ENCODE assay signal across 14 cellular contexts in the genomic region with DNA sequence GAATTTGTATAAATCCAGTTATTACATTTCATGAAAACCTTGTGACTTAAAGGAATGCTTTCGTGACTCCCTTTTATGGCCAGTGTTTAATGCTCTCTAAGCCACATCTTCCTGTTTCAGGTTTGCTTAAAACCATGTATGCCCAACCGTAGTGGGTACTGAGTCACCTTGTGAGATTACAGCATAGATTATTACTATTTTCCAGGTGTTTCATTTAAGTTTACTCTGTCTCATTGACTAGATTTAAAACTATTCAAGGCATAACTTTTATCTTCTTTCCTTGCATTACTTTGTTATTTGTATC. TPM values are rescaled to one million over a fixed set of nuclear protein-coding genes. Genes with fewer than 3 reads are reported as not detected.
A peak's percentile ranks its signal among the peaks of the same experiment; 100 is the strongest.
DNase-seq lines count a peak whose midpoint lies in the region; ATAC-seq, FAIRE-seq and TF ChIP-seq lines count a peak whose summit lies in the region.
"Had no signal": no experiment of that assay in that cellular context is flagged by ENCODE, and none has a peak within 500 bp of the region (broad histone marks: within the 10 kb centered on the region; RNA-seq: fewer than 3 reads in every experiment).

No MANE protein-coding gene starts in this region.

- H3K4me3 ChIP-seq in KMS-11 (IDR thresholded peaks at IDR 0.05; ENCODE audit: insufficient read depth, low read depth, low read length) (no peak overlapping the region), astrocyte (ENCODE audit: insufficient read depth, low read depth, low read length) (no peak overlapping the region), A673 (ENCODE audit: low read depth, low read length, poor library complexity, severe bottlenecking) (no peak overlapping the region)
- H3K4me3 ChIP-seq: coronary artery, upper lobe of right lung had no signal

- CTCF ChIA-PET in CD4-positive, alpha-beta T cell (lab: Charles Lee) = interaction anchor here (1.7 kb wide), 1 partner anchor 40 kb away, joined by 5 read pairs; the partner anchor contains the start of gene KIF1B
- CTCF ChIA-PET in A673 (lab: Charles Lee) = no interaction called here

- TF ChIP-seq CTCF in CD4-positive, alpha-beta T cell (IDR thresholded peaks at IDR 0.05) = no peak
- TF ChIP-seq CTCF in KMS-11 (conservative IDR thresholded peaks at IDR 0.05; ENCODE audit: low read depth, low read length) = no peak
- no peak for TF ChIP-seq CTCF in astrocyte (IDR thresholded peaks at IDR 0.05; ENCODE audit: insufficient read depth, low read depth, low read length)
- TF ChIP-seq CTCF in A673 (conservative IDR thresholded peaks at IDR 0.05; ENCODE audit: low read depth, low read length) = no peak
- TF ChIP-seq CTCF in omental fat pad (IDR thresholded peaks at IDR 0.05) = no peak

- no peak for DNase-seq in CD4-positive, alpha-beta T cell
- DNase-seq in astrocyte (ENCODE audit: low read depth) (peak; percentile 10), hepatic stellate cell (ENCODE audit: low spot score) (no peak), KG1 (lab: John Stamatoyannopoulos, UW) (no peak), A673 (ENCODE audit: low spot score) (no peak), omental fat pad (ENCODE audit: low spot score) (no peak)
- DNase-seq: hippocampal formation; naive thymus-derived CD4-positive, alpha-beta T cell; NCI-H146; stimulated activated CD4-positive, alpha-beta T cell treated with anti-CD3 and anti-CD28 coated beads, Interleukin-4, amount 100 ng/mL, for 1 hour; upper lobe of right lung had no signal

- no peak overlapping the region for H3K4me3 Mint-ChIP-seq in CD4-positive, alpha-beta T cell
- no peak overlapping the region for H3K4me3 Mint-ChIP-seq in astrocyte (ENCODE audit: unreplicated experiment)

- no peaks in the 10 kb centered on the region for H3K27me3 ChIP-seq in CD4-positive, alpha-beta T cell (ENCODE audit: control insufficient read depth, insufficient read depth, low read length)
- H3K27me3 ChIP-seq in KMS-11 (ENCODE audit: insufficient read depth, low read depth) (no peaks in the 10 kb centered on the region), astrocyte (ENCODE audit: insufficient read depth, low read length) (no peaks in the 10 kb centered on the region), A673 (replicated peaks; ENCODE audit: insufficient read depth, low read depth, low read length, poor library complexity) (no peaks in the 10 kb centered on the region)
- H3K27me3 ChIP-seq: upper lobe of right lung had no signal

- H4K20me1 ChIP-seq in KMS-11 (ENCODE audit: insufficient read depth) (no peaks in the 10 kb centered on the region), astrocyte (ENCODE audit: insufficient read depth, low read length) (no peaks in the 10 kb centered on the region)

- no peaks in the 10 kb centered on the region for H3K9me3 ChIP-seq in CD4-positive, alpha-beta T cell (ENCODE audit: control insufficient read depth, low read length)
- H3K9me3 ChIP-seq in astrocyte (ENCODE audit: insufficient read depth, low read depth, low read length) (no peaks in the 10 kb centered on the region), A673 (ENCODE audit: low read depth, low read length, poor library complexity, severe bottlenecking) (no peaks in the 10 kb centered on the region)
- H3K9me3 ChIP-seq: upper lobe of right lung had no signal

- H3K4me1 ChIP-seq in KMS-11 (ENCODE audit: low read depth, poor library complexity, severe bottlenecking) = peaks cover 28% of the 10 kb centered on the region
- H3K4me1 ChIP-seq in astrocyte (ENCODE audit: insufficient read depth, low read length) = no peaks in the 10 kb centered on the region
- H3K4me1 ChIP-seq in A673 (ENCODE audit: insufficient read depth, low read length, poor library complexity, severe bottlenecking) = no peaks in the 10 kb centered on the region
- H3K4me1 ChIP-seq: upper lobe of right lung had no signal

- no peaks in the 10 kb centered on the region for H3K36me3 ChIP-seq in KMS-11 (ENCODE audit: insufficient read depth)
- peaks cover 22% of the 10 kb centered on the region for H3K36me3 ChIP-seq in astrocyte (ENCODE audit: insufficient read depth, low read length)
- peaks cover 26% of the 10 kb centered on the region for H3K36me3 ChIP-seq in A673 (ENCODE audit: insufficient read depth, low read length, poor library complexity, severe bottlenecking)

- POLR2A ChIA-PET in CD4-positive, alpha-beta T cell (lab: Charles Lee) = no interaction called here
- POLR2A ChIA-PET in A673 (lab: Charles Lee; ENCODE audit: low non-redundant PET) = no interaction called here

- H3K27ac Mint-ChIP-seq in CD4-positive, alpha-beta T cell = peak overlapping the region; percentile 24
- no peak overlapping the region for H3K27ac Mint-ChIP-seq in astrocyte (ENCODE audit: unreplicated experiment)

- H3K4me2 ChIP-seq in KMS-11 (peak overlapping the region; percentile 4; the same call in 1 of the 2 replicates), astrocyte (ENCODE audit: low read length) (no peak overlapping the region)

- intact Hi-C loops in CD4-positive, alpha-beta T cell (cut with DNase I, micrococcal nuclease) = no loop called here
- intact Hi-C loops in A673 (cut with micrococcal nuclease; ENCODE audit: unreplicated experiment) = no loop called here

- H3K4me1 Mint-ChIP-seq in CD4-positive, alpha-beta T cell (ENCODE audit: low read depth) = peaks cover 12% of the 10 kb centered on the region
- peaks cover 3% of the 10 kb centered on the region for H3K4me1 Mint-ChIP-seq in astrocyte (ENCODE audit: low read depth, unreplicated experiment)

- no peak overlapping the region for H3K27ac ChIP-seq in CD4-positive, alpha-beta T cell (ENCODE audit: low read depth, low read length)
- peak overlapping the region; percentile 37; the same call in 1 of the 2 replicates for H3K27ac ChIP-seq in KMS-11
- H3K27ac ChIP-seq in astrocyte (ENCODE audit: low read depth, low read length) = no peak overlapping the region
- no peak overlapping the region for H3K27ac ChIP-seq in A673 (ENCODE audit: low read depth, low read length, poor library complexity, severe bottlenecking)
- H3K27ac ChIP-seq: coronary artery, upper lobe of right lung had no signal

- ATAC-seq in CD4-positive, alpha-beta T cell (ENCODE audit: poor library complexity) = peak; percentile 49
- ATAC-seq in GM18867 (IDR thresholded peaks at IDR 0.05; ENCODE audit: unreplicated experiment) = peak; percentile 54
- ATAC-seq in omental fat pad (ENCODE audit: low FRiP score) = no peak
- ATAC-seq: naive thymus-derived CD4-positive, alpha-beta T cell; upper lobe of right lung had no signal

- H3K9ac ChIP-seq in KMS-11 = no peak overlapping the region
- H3K9ac ChIP-seq in astrocyte (ENCODE audit: low read length) = no peak overlapping the region

- H3K36me3 Mint-ChIP-seq in CD4-positive, alpha-beta T cell (ENCODE audit: low read depth) = peaks cover 75% of the 10 kb centered on the region
- peaks cover 33% of the 10 kb centered on the region for H3K36me3 Mint-ChIP-seq in astrocyte (ENCODE audit: low read depth, unreplicated experiment)

- H2AFZ ChIP-seq in KMS-11 (ENCODE audit: low read depth) = no peak overlapping the region
- H2AFZ ChIP-seq in astrocyte (ENCODE audit: low read depth, low read length) = no peak overlapping the region

- no peak for FAIRE-seq in astrocyte (lab: Jason Lieb, UNC)

- no TSS peak for BruUV-seq in A673 (replicated peaks; lab: Mats Ljungman, UMichigan)

- H3K79me2 ChIP-seq in KMS-11 (ENCODE audit: insufficient read depth, low read depth) = no peaks in the 10 kb centered on the region
- H3K79me2 ChIP-seq in astrocyte (ENCODE audit: insufficient read depth, low read length) = no peaks in the 10 kb centered on the region

- no peaks in the 10 kb centered on the region for H3K27me3 Mint-ChIP-seq in CD4-positive, alpha-beta T cell
- H3K27me3 Mint-ChIP-seq in astrocyte (ENCODE audit: low read depth, unreplicated experiment) = no peaks in the 10 kb centered on the region
- H3K27me3 Mint-ChIP-seq: naive thymus-derived CD4-positive, alpha-beta T cell had no signal

- peaks cover 4% of the 10 kb centered on the region for H3K9me3 Mint-ChIP-seq in CD4-positive, alpha-beta T cell
- no peaks in the 10 kb centered on the region for H3K9me3 Mint-ChIP-seq in astrocyte (ENCODE audit: unreplicated experiment)

RNA-seq across cellular contexts. Expression of gene KIF1B, which starts 40.1 kb away (rescaled TPM):
- total RNA-seq in CD4-positive, alpha-beta T cell = 1 to 10 TPM; 7.9 to 9.7 TPM
- total RNA-seq in astrocyte (74.6 and 75.9 TPM in 2 replicates), A673 (2021) (69.5 and 71.7 TPM in 2 replicates), omental fat pad (10 to 100 TPM; 45.7 to 63.5 (median 52.1) TPM)
